Comparison of ENCODE assay signal across 24 cellular contexts in the genomic region with DNA sequence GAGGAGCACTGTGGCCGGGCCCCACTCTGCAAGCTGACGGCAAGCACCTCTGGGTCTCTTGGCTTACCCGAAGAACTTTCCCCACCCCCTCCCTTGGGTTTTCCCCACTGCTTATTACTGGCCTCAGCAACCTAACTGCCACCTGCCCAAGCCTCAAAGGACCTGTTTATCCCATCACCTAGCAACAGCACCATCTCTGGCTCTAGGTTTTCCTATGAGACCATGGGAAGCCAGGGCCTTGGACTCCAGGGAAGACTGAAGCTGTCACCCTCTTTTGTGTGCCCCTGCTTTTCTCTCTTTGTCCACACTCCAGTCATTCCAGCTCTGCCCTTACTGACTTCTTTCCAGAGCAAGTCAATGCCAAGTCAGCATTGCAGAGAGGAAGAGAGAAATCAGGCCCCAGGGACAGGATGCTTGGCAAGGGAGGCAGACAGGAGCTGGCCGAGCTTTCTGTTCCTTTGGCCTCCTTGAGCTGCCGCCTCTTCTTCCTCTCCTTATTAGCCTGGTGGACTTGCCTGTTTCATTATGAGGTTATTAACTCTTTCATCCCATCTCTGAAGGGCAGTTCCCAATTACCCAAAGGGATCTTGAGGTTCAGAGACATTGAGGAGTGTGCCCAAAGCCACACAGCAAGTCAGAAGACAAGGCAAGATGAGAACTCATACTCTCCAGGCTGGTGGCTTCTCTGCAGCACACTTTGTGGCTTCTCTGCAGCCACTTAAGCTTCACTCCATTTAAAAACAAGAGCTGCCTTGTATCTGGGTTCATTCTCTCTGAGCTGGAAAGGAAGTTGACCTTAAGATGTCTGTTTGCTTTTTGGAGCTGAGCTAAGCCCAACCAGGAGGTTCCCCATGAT. TPM values are rescaled to one million over a fixed set of nuclear protein-coding genes. Genes with fewer than 3 reads are reported as not detected.
DNase-seq lines count a peak whose midpoint lies in the region; ATAC-seq and TF ChIP-seq lines count a peak whose summit lies in the region.
"Had no signal": no experiment of that assay in that cellular context is flagged by ENCODE, and none has a peak within 500 bp of the region (broad histone marks: within the 10 kb centered on the region; RNA-seq: fewer than 3 reads in every experiment).

A gene (minus strand): TSS at position 51 of the 856 bp plus-strand sequence. CDS start 206 bp downstream, outside the sequence.

- H3K9me3 ChIP-seq in neuronal stem cell (replicated peaks in 1 of 2; ENCODE audit: control insufficient read depth in 2 of 2, insufficient read depth in 1 of 2, low read depth in 1 of 2, low read length in 2 of 2) (peaks cover 7 to 8% of the 10 kb centered on the region in 2 donors), Peyer's patch (peaks cover 0 to 12% (median 5%) of the 10 kb centered on the region in 4 donors)

- no peak within 1 kb of the TSS for H2BK5ac ChIP-seq in neuronal stem cell (ENCODE audit: low read length)

- TF ChIP-seq POLR2A in Peyer's patch (IDR thresholded peaks at IDR 0.05): no peak

- intact Hi-C loops in natural killer cell (cut with micrococcal nuclease): no loop called here

- peaks cover 5 to 14% of the 10 kb centered on the region in 2 donors for H3K27me3 Mint-ChIP-seq in natural killer cell (ENCODE audit: low read depth in 2 of 2)

- peaks cover 15% of the 10 kb centered on the region for H3K36me3 Mint-ChIP-seq in natural killer cell

- no peak within 1 kb of the TSS for H2BK12ac ChIP-seq in neuronal stem cell (ENCODE audit: low read length)

- H3K9ac ChIP-seq in neuronal stem cell (ENCODE audit: low read depth, low read length, poor library complexity): no peak within 1 kb of the TSS

- H3K4me3 Mint-ChIP-seq in natural killer cell: no peak within 1 kb of the TSS
- H3K4me3 Mint-ChIP-seq: activated naive CD8-positive, alpha-beta T cell treated with anti-CD3 and anti-CD28 coated beads, Interleukin-2, amount 10 ng/mL, durations not matched to agents 7 days and 5 days; activated T-helper 1 cell treated with anti-CD3 and anti-CD28 coated beads, Interleukin-12 subunit alpha, Interleukin-12 subunit beta, Interleukin-2, Interleukin-4 antibody, amounts not matched to agents 30 ng/mL and 10 ng/mL and 1 ng/mL, durations not matched to agents 14 hours and 24 hours and 36 hours had no signal

- H4K91ac ChIP-seq in neuronal stem cell (ENCODE audit: low read depth, low read length, poor library complexity): no peak within 1 kb of the TSS

- H3K27me3 ChIP-seq in neuronal stem cell (ENCODE audit: control insufficient read depth in 3 of 3, insufficient read depth in 3 of 3, low read depth in 1 of 3, low read length in 3 of 3): peaks cover 0 to 3% (median 0%) of the 10 kb centered on the region in 3 experiments
- H3K27me3 ChIP-seq in Peyer's patch: no peaks in the 10 kb centered on the region
- H3K27me3 ChIP-seq: brain microvascular endothelial cell had no signal

- DNase-seq in DMS53 (lab: John Stamatoyannopoulos, UW) (peak; percentile 57), DMS53 treated with DMSO at 0.1 percent for 48 hours (lab: John Stamatoyannopoulos, UW; ENCODE audit: unreplicated experiment) (no peak), NCI-H1436 (lab: John Stamatoyannopoulos, UW) (peak; percentile 82), RPMI8226 (peak; percentile 51), neuronal stem cell (ENCODE audit: low spot score) (no peak), natural killer cell (no peak), SKM-1 treated with dmso at 0.1 percent for 144 hours (lab: John Stamatoyannopoulos, UW; ENCODE audit: unreplicated experiment) (no peak), Peyer's patch (no peak)
- DNase-seq: activated naive CD8-positive, alpha-beta T cell treated with anti-CD3 and anti-CD28 coated beads, Interleukin-2, amount 10 ng/mL, durations not matched to agents 7 days and 5 days; brain microvascular endothelial cell; DMS79; IMR-90; left cardiac atrium; PC-3; retina; stimulated activated CD4-positive, alpha-beta T cell treated with anti-CD3 and anti-CD28 coated beads, Interleukin-12 subunit alpha, Interleukin-12 subunit beta, amount 100 ng/mL, for 4 hours; T1000 had no signal

- H3K4me1 Mint-ChIP-seq in natural killer cell: no peaks in the 10 kb centered on the region

- peak within 1 kb of the TSS; percentile 4 for H2AK5ac ChIP-seq in neuronal stem cell (ENCODE audit: low read depth, low read length)

- no peak within 1 kb of the TSS for H2BK15ac ChIP-seq in neuronal stem cell (ENCODE audit: low read length)

- no peak for TF ChIP-seq CTCF in natural killer cell (IDR thresholded peaks at IDR 0.05)
- TF ChIP-seq CTCF in Peyer's patch (IDR thresholded peaks at IDR 0.05): no peak

- no peak within 1 kb of the TSS for H3K4me2 ChIP-seq in neuronal stem cell (ENCODE audit: insufficient read depth, low read length, poor library complexity, severe bottlenecking)

- H4K8ac ChIP-seq in neuronal stem cell (ENCODE audit: low read depth, low read length): no peak within 1 kb of the TSS

- H3K27ac ChIP-seq in neuronal stem cell (replicated peaks; ENCODE audit: low read length) (no peak within 1 kb of the TSS), Peyer's patch (no peak within 1 kb of the TSS)
- H3K27ac ChIP-seq: brain microvascular endothelial cell, thoracic aorta had no signal

- no peak within 1 kb of the TSS for H3K4me3 ChIP-seq in neuronal stem cell (ENCODE audit: low read length in 2 of 2)
- no peak within 1 kb of the TSS for H3K4me3 ChIP-seq in Peyer's patch
- H3K4me3 ChIP-seq: thoracic aorta had no signal

- no peak within 1 kb of the TSS for H3K27ac Mint-ChIP-seq in natural killer cell
- H3K27ac Mint-ChIP-seq: activated naive CD8-positive, alpha-beta T cell treated with anti-CD3 and anti-CD28 coated beads, Interleukin-2, amount 10 ng/mL, durations not matched to agents 7 days and 5 days; activated T-helper 1 cell treated with anti-CD3 and anti-CD28 coated beads, Interleukin-12 subunit alpha, Interleukin-12 subunit beta, Interleukin-2, Interleukin-4 antibody, amounts not matched to agents 30 ng/mL and 10 ng/mL and 1 ng/mL, durations not matched to agents 14 hours and 24 hours and 36 hours had no signal

- WGBS in neuronal stem cell (ENCODE audit: extremely low coverage in 2 of 2, insufficient read length in 2 of 2, insufficient replicate concordance in 1 of 2), 2 donors: no CpG with 5 or more reads among the region's 5 CpGs

- H3K18ac ChIP-seq in neuronal stem cell (ENCODE audit: low read length): peak within 1 kb of the TSS; percentile 17

- no peak for ATAC-seq in natural killer cell
- ATAC-seq: activated CD4-positive, CD25-positive, alpha-beta regulatory T cell treated with anti-CD3 and anti-CD28 coated beads, Interleukin-2, amount 50 U/mL, for 24 hours; PC-3 had no signal

- no peak within 1 kb of the TSS for H3K14ac ChIP-seq in neuronal stem cell (ENCODE audit: low read length)

- H2BK120ac ChIP-seq in neuronal stem cell (ENCODE audit: low read depth, low read length): no peak within 1 kb of the TSS

- H2AFZ ChIP-seq in neuronal stem cell (ENCODE audit: low read length): no peak within 1 kb of the TSS

- no peaks in the 10 kb centered on the region for H3K79me1 ChIP-seq in neuronal stem cell (ENCODE audit: low read depth, low read length)

- no peak within 1 kb of the TSS for H3K4ac ChIP-seq in neuronal stem cell (ENCODE audit: low read length)

- H3K23ac ChIP-seq in neuronal stem cell (ENCODE audit: low read depth, low read length, poor library complexity): no peak within 1 kb of the TSS

- H3K9me3 Mint-ChIP-seq in natural killer cell: peaks cover 2 to 11% of the 10 kb centered on the region in 2 donors

- H3K36me3 ChIP-seq in neuronal stem cell (replicated peaks in 1 of 2; ENCODE audit: control insufficient read depth in 2 of 2, insufficient read depth in 2 of 2, low read length in 2 of 2): no peaks in the 10 kb centered on the region
- peaks cover 0 to 17% (median 0%) of the 10 kb centered on the region in 3 donors for H3K36me3 ChIP-seq in Peyer's patch
- H3K36me3 ChIP-seq: brain microvascular endothelial cell, thoracic aorta had no signal

- peaks cover 2 to 10% of the 10 kb centered on the region in 2 donors for H3K4me1 ChIP-seq in neuronal stem cell (ENCODE audit: control insufficient read depth in 2 of 2, insufficient read depth in 1 of 2, low read depth in 1 of 2, low read length in 2 of 2)
- H3K4me1 ChIP-seq in Peyer's patch: peaks cover 0 to 33% (median 2%) of the 10 kb centered on the region in 4 donors

RNA-seq across cellular contexts. Expression of the gene that starts here (rescaled TPM):
- polyA plus RNA-seq in neuronal stem cell (2013, experiment 1 of 2): not detected
- not detected for polyA plus RNA-seq in neuronal stem cell (2013, experiment 2 of 2)
- total RNA-seq in natural killer cell (under 1 TPM; 0.30 to 0.68 (median 0.33) TPM), Peyer's patch (not detected)
- total RNA-seq: A172, fibroblast of villous mesenchyme, IMR-90, left cardiac atrium, NCI-H460, PC-3, thoracic aorta had no signal
- polyA plus RNA-seq: BJ, IMR-90 had no signal

Comparison
In these comparisons a context has a peak if more than half of its experiments do, and no peak if none do; other contexts are left out.
1. DNase-seq: peak in DMS53 (single experiment), NCI-H1436 (single experiment) and RPMI8226 (single experiment); none in DMS53 treated with DMSO at 0.1 percent for 48 hours (single experiment), neuronal stem cell (single experiment), natural killer cell (single experiment), SKM-1 treated with dmso at 0.1 percent for 144 hours (single experiment) and Peyer's patch (0 of 3).